ENCODE assay signal across 9 cellular contexts in genomic region chr15:82540055-82540983, GRCh38. TPM values are rescaled to one million over a fixed set of nuclear protein-coding genes. Genes with fewer than 3 reads are reported as not detected.
A peak's percentile ranks its signal among the peaks of the same experiment; 100 is the strongest.
DNase-seq lines count a peak whose midpoint lies in the region; ATAC-seq, FAIRE-seq and TF ChIP-seq lines count a peak whose summit lies in the region.
"Had no signal": no experiment of that assay in that cellular context is flagged by ENCODE, and none has a peak within 500 bp of the region (broad histone marks: within the 10 kb centered on the region; RNA-seq: fewer than 3 reads in every experiment).

Gene RPS17 (minus strand): TSS chr15:82540457. CDS start chr15:82540428, 29 bp downstream.

- DNase-seq in AG04449 (ENCODE audit: low read depth, low spot score), result peak; percentile 52
- DNase-seq in GM19239 (ENCODE audit: insufficient read length, low spot score), result peak; percentile 97
- peak; percentile 99 for DNase-seq in activated CD4-positive, alpha-beta T cell treated with anti-CD3 and anti-CD28 coated beads for 36 hours
- peak; percentile 88 to 97 (median 94) for DNase-seq in dorsolateral prefrontal cortex
- DNase-seq in medulla oblongata (ENCODE audit: extremely low spot score), result peak; percentile 96
- peak; percentile 98 for DNase-seq in stimulated activated CD8-positive, alpha-beta memory T cell treated with anti-CD3 and anti-CD28 coated beads, Interleukin-12 subunit alpha, Interleukin-12 subunit beta, amount 100 ng/mL, for 4 hours (ENCODE audit: low read depth)
- DNase-seq in NCI-H146 (lab: John Stamatoyannopoulos, UW), result no peak

- peak within 1 kb of the TSS; percentile 45 to 96 (median 88) for H3K27ac ChIP-seq in dorsolateral prefrontal cortex

- H3K4me3 ChIP-seq in AG04449 (ENCODE audit: low read depth, low read length), result peak within 1 kb of the TSS; percentile 98
- peak within 1 kb of the TSS; percentile 66 to 98 (median 86) for H3K4me3 ChIP-seq in dorsolateral prefrontal cortex

- no peaks in the 10 kb centered on the region for H3K27me3 Mint-ChIP-seq in activated CD4-positive, alpha-beta T cell treated with anti-CD3 and anti-CD28 coated beads for 36 hours

- H3K4me3 Mint-ChIP-seq in activated CD4-positive, alpha-beta T cell treated with anti-CD3 and anti-CD28 coated beads for 36 hours, result peak within 1 kb of the TSS; percentile 96

- peak; percentile 47 for FAIRE-seq in GM19239 (lab: Jason Lieb, UNC)
- FAIRE-seq: TTC549 had no signal

- POLR2A ChIA-PET in AG04449 (lab: Yijun Ruan, JAX), result interaction anchor here (0.6 to 2.7 kb wide), 17 partner anchors 8 to 471 kb away, joined by 3 to 26 read pairs (median 5); partner anchors contain the start of genes C15orf40 and RAMAC
- POLR2A ChIA-PET in activated CD4-positive, alpha-beta T cell treated with anti-CD3 and anti-CD28 coated beads for 36 hours (lab: Charles Lee), result interaction anchor here (0.6 to 2.1 kb wide), 11 partner anchors 9 to 526 kb away, joined by 3 to 12 read pairs (median 3); partner anchors contain the start of genes BTBD1 and C15orf40

- peak within 1 kb of the TSS; percentile 96 for H3K27ac Mint-ChIP-seq in activated CD4-positive, alpha-beta T cell treated with anti-CD3 and anti-CD28 coated beads for 36 hours

- no peaks in the 10 kb centered on the region for H3K9me3 Mint-ChIP-seq in activated CD4-positive, alpha-beta T cell treated with anti-CD3 and anti-CD28 coated beads for 36 hours (ENCODE audit: low read depth)

- CTCF ChIA-PET in AG04449 (lab: Yijun Ruan, JAX), result interaction anchor here (0.7 to 7.8 kb wide), 23 partner anchors 8 to 478 kb away, joined by 3 to 106 read pairs (median 3); partner anchors contain the start of genes C15orf40 and RAMAC
- CTCF ChIA-PET in activated CD4-positive, alpha-beta T cell treated with anti-CD3 and anti-CD28 coated beads for 36 hours (lab: Charles Lee), result interaction anchor here (0.7 to 4.6 kb wide), 6 partner anchors 11 to 460 kb away, joined by 3 to 45 read pairs (median 4); no protein-coding TSS in a partner anchor

- H3K36me3 Mint-ChIP-seq in activated CD4-positive, alpha-beta T cell treated with anti-CD3 and anti-CD28 coated beads for 36 hours (ENCODE audit: low read depth), result peaks cover 51% of the 10 kb centered on the region

- no peaks in the 10 kb centered on the region for H3K27me3 ChIP-seq in dorsolateral prefrontal cortex

- TF ChIP-seq CTCF in AG04449 (IDR thresholded peaks at IDR 0.05; ENCODE audit: insufficient read depth, low read length, missing control alignments) (peak; percentile 99), dorsolateral prefrontal cortex (IDR thresholded peaks at IDR 0.05 in 54 of 56, conservative IDR thresholded peaks at IDR 0.05 in 2 of 56; ENCODE audit: low read depth in 1 of 56, partially characterized antibody in 56 of 56) (peak; percentile 96 to 100 (median 99))

- peaks cover 23% of the 10 kb centered on the region for H3K4me1 Mint-ChIP-seq in activated CD4-positive, alpha-beta T cell treated with anti-CD3 and anti-CD28 coated beads for 36 hours

- ATAC-seq in HG03460 (IDR thresholded peaks at IDR 0.05; ENCODE audit: unreplicated experiment), result peak; percentile 92
- peak; percentile 93 for ATAC-seq in activated CD4-positive, alpha-beta T cell treated with anti-CD3 and anti-CD28 coated beads for 36 hours

- intact Hi-C loops in activated CD4-positive, alpha-beta T cell treated with anti-CD3 and anti-CD28 coated beads for 36 hours (cut with DNase I, micrococcal nuclease), result loop anchor here (1.0 to 10.0 kb wide), 15 partner anchors 107 to 1246 kb away; partner anchors contain the start of genes BTBD1 (in 2 of the 2), C15orf40 (in 2 of the 2), RAMAC (in 2 of the 2) and AP3B2 (in 1 of the 2)
- intact Hi-C loops in dorsolateral prefrontal cortex (cut with DNase I), result loop anchor here (1.0 to 5.0 kb wide), 6 partner anchors 32 to 272 kb away; partner anchors contain the start of genes CPEB1 (in 2 of the 2) and WHAMM (in 1 of the 2)

RNA-seq across cellular contexts. Expression of gene RPS17, which starts in this region (rescaled TPM):
- total RNA-seq in activated CD4-positive, alpha-beta T cell treated with anti-CD3 and anti-CD28 coated beads for 36 hours, result 1,000 to 10,000 TPM; 2,882 to 3,294 TPM
- total RNA-seq in dorsolateral prefrontal cortex, result 100 to 1,000 TPM; 255 to 518 (median 371) TPM

Comparison
In these comparisons a context has a peak if more than half of its experiments do, and no peak if none do; other contexts are left out.
1. RNA of gene RPS17 (total RNA-seq): 2,882 to 3,294 TPM in activated CD4-positive, alpha-beta T cell treated with anti-CD3 and anti-CD28 coated beads for 36 hours; 255 to 518 TPM in dorsolateral prefrontal cortex; every median in the first group is over 4 times any median in the second.